In genomic region chr9:85741875-85742629, GRCh38 we compare ENCODE assay signal across 1 cellular context.
TF ChIP-seq lines count a peak whose summit lies in the region.

A gene with protein sequence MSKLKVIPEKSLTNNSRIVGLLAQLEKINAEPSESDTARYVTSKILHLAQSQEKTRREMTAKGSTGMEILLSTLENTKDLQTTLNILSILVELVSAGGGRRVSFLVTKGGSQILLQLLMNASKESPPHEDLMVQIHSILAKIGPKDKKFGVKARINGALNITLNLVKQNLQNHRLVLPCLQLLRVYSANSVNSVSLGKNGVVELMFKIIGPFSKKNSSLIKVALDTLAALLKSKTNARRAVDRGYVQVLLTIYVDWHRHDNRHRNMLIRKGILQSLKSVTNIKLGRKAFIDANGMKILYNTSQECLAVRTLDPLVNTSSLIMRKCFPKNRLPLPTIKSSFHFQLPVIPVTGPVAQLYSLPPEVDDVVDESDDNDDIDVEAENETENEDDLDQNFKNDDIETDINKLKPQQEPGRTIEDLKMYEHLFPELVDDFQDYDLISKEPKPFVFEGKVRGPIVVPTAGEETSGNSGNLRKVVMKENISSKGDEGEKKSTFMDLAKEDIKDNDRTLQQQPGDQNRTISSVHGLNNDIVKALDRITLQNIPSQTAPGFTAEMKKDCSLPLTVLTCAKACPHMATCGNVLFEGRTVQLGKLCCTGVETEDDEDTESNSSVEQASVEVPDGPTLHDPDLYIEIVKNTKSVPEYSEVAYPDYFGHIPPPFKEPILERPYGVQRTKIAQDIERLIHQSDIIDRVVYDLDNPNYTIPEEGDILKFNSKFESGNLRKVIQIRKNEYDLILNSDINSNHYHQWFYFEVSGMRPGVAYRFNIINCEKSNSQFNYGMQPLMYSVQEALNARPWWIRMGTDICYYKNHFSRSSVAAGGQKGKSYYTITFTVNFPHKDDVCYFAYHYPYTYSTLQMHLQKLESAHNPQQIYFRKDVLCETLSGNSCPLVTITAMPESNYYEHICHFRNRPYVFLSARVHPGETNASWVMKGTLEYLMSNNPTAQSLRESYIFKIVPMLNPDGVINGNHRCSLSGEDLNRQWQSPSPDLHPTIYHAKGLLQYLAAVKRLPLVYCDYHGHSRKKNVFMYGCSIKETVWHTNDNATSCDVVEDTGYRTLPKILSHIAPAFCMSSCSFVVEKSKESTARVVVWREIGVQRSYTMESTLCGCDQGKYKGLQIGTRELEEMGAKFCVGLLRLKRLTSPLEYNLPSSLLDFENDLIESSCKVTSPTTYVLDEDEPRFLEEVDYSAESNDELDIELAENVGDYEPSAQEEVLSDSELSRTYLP (minus strand): TSS chr9:85741954. CDS start chr9:85712533, 29,421 bp downstream.

TF ChIP-seq in HEK293, 187 proteins besides CTCF, POLR2A, EP300 and RAD21 (continued from another document and continues in another):
- TF ChIP-seq ZBTB49 (tag by site-specific recombination; IDR thresholded peaks at IDR 0.05; ENCODE audit: low read depth) (no peak), ZNF274 (IDR thresholded peaks at IDR 0.05; ENCODE audit: low read length) (no peak), ZNF274 (tag by site-specific recombination; IDR thresholded peaks at IDR 0.05; ENCODE audit: borderline replicate concordance) (no peak), ZBTB21 (tag by site-specific recombination; IDR thresholded peaks at IDR 0.05) (no peak), ZNF658 (tag by site-specific recombination; IDR thresholded peaks at IDR 0.05) (no peak), MYNN (tag by site-specific recombination; IDR thresholded peaks at IDR 0.05; ENCODE audit: borderline replicate concordance) (peak; percentile 26; the same call in 1 of the 2 replicates), RBAK (tag by site-specific recombination; IDR thresholded peaks at IDR 0.05) (no peak), ZNF76 (tag by site-specific recombination; IDR thresholded peaks at IDR 0.05; ENCODE audit: borderline replicate concordance, low read depth) (peak; percentile 87), ZIC2 (tag by site-specific recombination; IDR thresholded peaks at IDR 0.05) (peak; percentile 33; the same call in 1 of the 2 replicates), ZNF2 (tag by site-specific recombination; IDR thresholded peaks at IDR 0.05) (peak; percentile 22; the same call in 1 of the 2 replicates), SCRT1 (tag by site-specific recombination; IDR thresholded peaks at IDR 0.05; ENCODE audit: borderline replicate concordance) (no peak), ZNF302 (tag by site-specific recombination; IDR thresholded peaks at IDR 0.05; ENCODE audit: low read depth) (no peak), ZNF324 (tag by site-specific recombination; IDR thresholded peaks at IDR 0.05) (no peak; the same call in 1 of the 2 replicates), ZNF221 (tag by site-specific recombination; IDR thresholded peaks at IDR 0.05; ENCODE audit: borderline replicate concordance) (no peak; the same call in 1 of the 2 replicates), ZNF394 (tag by site-specific recombination; IDR thresholded peaks at IDR 0.05; ENCODE audit: borderline replicate concordance) (no peak), ZNF561 (tag by site-specific recombination; IDR thresholded peaks at IDR 0.05; ENCODE audit: borderline replicate concordance) (peak; percentile 15; the same call in 1 of the 2 replicates), ZNF335 (tag by site-specific recombination; conservative IDR thresholded peaks at IDR 0.05) (peak; percentile 51; the same call in 1 of the 2 replicates), TRIM28 (IDR thresholded peaks at IDR 0.05; ENCODE audit: borderline replicate concordance, low read length) (no peak), KLF17 (tag by site-specific recombination; IDR thresholded peaks at IDR 0.05) (peak; percentile 65), ZSCAN16 (tag by site-specific recombination; IDR thresholded peaks at IDR 0.05) (no peak), ZNF544 (tag by site-specific recombination; IDR thresholded peaks at IDR 0.05) (no peak), PRDM1 (tag by site-specific recombination; IDR thresholded peaks at IDR 0.05) (no peak), ZNF140 (tag by site-specific recombination; IDR thresholded peaks at IDR 0.05) (no peak), ZNF629 (tag by site-specific recombination; IDR thresholded peaks at IDR 0.05) (no peak), PRDM10 (tag by site-specific recombination; IDR thresholded peaks at IDR 0.05) (peak; percentile 79; the same call in 1 of the 2 replicates), ZNF433 (tag by site-specific recombination; IDR thresholded peaks at IDR 0.05; ENCODE audit: low read depth) (no peak), ZNF114 (tag by site-specific recombination; IDR thresholded peaks at IDR 0.05) (no peak), ZNF155 (tag by site-specific recombination; IDR thresholded peaks at IDR 0.05) (no peak), ZSCAN30 (tag by site-specific recombination; IDR thresholded peaks at IDR 0.05) (0 out of 2 replicates have a peak, but pooled peaks have one; percentile 6), ZEB2 (tag by site-specific recombination; IDR thresholded peaks at IDR 0.05) (peak; percentile 90), ZNF548 (tag by site-specific recombination; IDR thresholded peaks at IDR 0.05) (no peak), ZNF311 (tag by site-specific recombination; IDR thresholded peaks at IDR 0.05; ENCODE audit: borderline replicate concordance) (no peak), EGR2 (tag by site-specific recombination; IDR thresholded peaks at IDR 0.05; ENCODE audit: low read depth) (peak; percentile 72), GLIS1 (tag by site-specific recombination; IDR thresholded peaks at IDR 0.05) (peak; percentile 26; the same call in 1 of the 2 replicates), GLI4 (tag by site-specific recombination; IDR thresholded peaks at IDR 0.05) (no peak), ZSCAN23 (tag by site-specific recombination; IDR thresholded peaks at IDR 0.05) (peak; percentile 14; the same call in 1 of the 2 replicates), KLF9 (tag by site-specific recombination; IDR thresholded peaks at IDR 0.05; ENCODE audit: low read depth) (peak; percentile 94), ZNF223 (tag by site-specific recombination; IDR thresholded peaks at IDR 0.05) (no peak), ZNF670 (tag by site-specific recombination; IDR thresholded peaks at IDR 0.05; ENCODE audit: low read depth) (no peak), ZNF354C (tag by site-specific recombination; IDR thresholded peaks at IDR 0.05; ENCODE audit: borderline replicate concordance, low read depth) (no peak), ZNF610 (tag by site-specific recombination; IDR thresholded peaks at IDR 0.05; ENCODE audit: borderline replicate concordance) (0 out of 2 replicates have a peak, but pooled peaks have one; percentile 50), ZNF514 (tag by site-specific recombination; IDR thresholded peaks at IDR 0.05) (no peak)
- TF ChIP-seq, protein P1, sequence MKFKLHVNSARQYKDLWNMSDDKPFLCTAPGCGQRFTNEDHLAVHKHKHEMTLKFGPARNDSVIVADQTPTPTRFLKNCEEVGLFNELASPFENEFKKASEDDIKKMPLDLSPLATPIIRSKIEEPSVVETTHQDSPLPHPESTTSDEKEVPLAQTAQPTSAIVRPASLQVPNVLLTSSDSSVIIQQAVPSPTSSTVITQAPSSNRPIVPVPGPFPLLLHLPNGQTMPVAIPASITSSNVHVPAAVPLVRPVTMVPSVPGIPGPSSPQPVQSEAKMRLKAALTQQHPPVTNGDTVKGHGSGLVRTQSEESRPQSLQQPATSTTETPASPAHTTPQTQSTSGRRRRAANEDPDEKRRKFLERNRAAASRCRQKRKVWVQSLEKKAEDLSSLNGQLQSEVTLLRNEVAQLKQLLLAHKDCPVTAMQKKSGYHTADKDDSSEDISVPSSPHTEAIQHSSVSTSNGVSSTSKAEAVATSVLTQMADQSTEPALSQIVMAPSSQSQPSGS (tag by site-specific recombination; IDR thresholded peaks at IDR 0.05; ENCODE audit: low read depth), result no peak
- TF ChIP-seq, protein P2, sequence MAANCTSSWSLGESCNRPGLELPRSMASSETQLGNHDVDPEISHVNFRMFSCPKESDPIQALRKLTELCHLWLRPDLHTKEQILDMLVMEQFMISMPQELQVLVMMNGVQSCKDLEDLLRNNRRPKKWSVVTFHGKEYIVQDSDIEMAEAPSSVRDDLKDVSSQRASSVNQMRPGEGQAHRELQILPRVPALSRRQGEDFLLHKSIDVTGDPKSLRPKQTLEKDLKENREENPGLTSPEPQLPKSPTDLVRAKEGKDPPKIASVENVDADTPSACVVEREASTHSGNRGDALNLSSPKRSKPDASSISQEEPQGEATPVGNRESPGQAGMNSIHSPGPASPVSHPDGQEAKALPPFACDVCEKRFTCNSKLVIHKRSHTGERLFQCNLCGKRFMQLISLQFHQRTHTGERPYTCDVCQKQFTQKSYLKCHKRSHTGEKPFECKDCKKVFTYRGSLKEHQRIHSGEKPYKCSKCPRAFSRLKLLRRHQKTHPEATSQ (tag by site-specific recombination; IDR thresholded peaks at IDR 0.05), result no peak
- TF ChIP-seq, protein P3, sequence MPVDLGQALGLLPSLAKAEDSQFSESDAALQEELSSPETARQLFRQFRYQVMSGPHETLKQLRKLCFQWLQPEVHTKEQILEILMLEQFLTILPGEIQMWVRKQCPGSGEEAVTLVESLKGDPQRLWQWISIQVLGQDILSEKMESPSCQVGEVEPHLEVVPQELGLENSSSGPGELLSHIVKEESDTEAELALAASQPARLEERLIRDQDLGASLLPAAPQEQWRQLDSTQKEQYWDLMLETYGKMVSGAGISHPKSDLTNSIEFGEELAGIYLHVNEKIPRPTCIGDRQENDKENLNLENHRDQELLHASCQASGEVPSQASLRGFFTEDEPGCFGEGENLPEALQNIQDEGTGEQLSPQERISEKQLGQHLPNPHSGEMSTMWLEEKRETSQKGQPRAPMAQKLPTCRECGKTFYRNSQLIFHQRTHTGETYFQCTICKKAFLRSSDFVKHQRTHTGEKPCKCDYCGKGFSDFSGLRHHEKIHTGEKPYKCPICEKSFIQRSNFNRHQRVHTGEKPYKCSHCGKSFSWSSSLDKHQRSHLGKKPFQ (tag by site-specific recombination; IDR thresholded peaks at IDR 0.05), result no peak
- TF ChIP-seq, protein P4, sequence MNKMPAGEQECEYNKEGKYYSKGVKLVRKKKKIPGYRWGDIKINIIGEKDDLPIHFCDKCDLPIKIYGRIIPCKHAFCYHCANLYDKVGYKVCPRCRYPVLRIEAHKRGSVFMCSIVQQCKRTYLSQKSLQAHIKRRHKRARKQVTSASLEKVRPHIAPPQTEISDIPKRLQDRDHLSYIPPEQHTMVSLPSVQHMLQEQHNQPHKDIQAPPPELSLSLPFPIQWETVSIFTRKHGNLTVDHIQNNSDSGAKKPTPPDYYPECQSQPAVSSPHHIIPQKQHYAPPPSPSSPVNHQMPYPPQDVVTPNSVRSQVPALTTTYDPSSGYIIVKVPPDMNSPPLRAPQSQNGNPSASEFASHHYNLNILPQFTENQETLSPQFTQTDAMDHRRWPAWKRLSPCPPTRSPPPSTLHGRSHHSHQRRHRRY (tag by site-specific recombination; IDR thresholded peaks at IDR 0.05), result no peak
